8 cellular contexts compared by ENCODE assay signal in genomic region chr5:39073759-39074008, GRCh38. TPM values are rescaled to one million over a fixed set of nuclear protein-coding genes. Genes with fewer than 3 reads are reported as not detected.
A peak's percentile ranks its signal among the peaks of the same experiment; 100 is the strongest.
DNase-seq lines count a peak whose midpoint lies in the region; ATAC-seq and TF ChIP-seq lines count a peak whose summit lies in the region.

No MANE protein-coding gene starts in this region.

- peak overlapping the region; percentile 88 for H3K4me3 ChIP-seq in BE2C (ENCODE audit: low read depth, low read length)

- peaks cover 29% of the 10 kb centered on the region for H3K27me3 ChIP-seq in BE2C

- ATAC-seq in GM19351 (IDR thresholded peaks at IDR 0.05; ENCODE audit: unreplicated experiment): peak; percentile 26
- ATAC-seq in HG03280 (IDR thresholded peaks at IDR 0.05; ENCODE audit: unreplicated experiment): peak; percentile 30
- ATAC-seq in left colon: peak; percentile 61

- H3K36me3 ChIP-seq in BE2C: no peaks in the 10 kb centered on the region

- peak overlapping the region; percentile 93 for H3K27ac ChIP-seq in temporal lobe (ENCODE audit: low read depth, low read length)

- TF ChIP-seq CTCF in BE2C (IDR thresholded peaks at IDR 0.05; ENCODE audit: low read depth, low read length): no peak

- DNase-seq in BE2C (no peak), left colon (peak in 1 of 2 donors; percentile 36), SIG-M5 treated with dmso at 0.1 percent for 504 hours (lab: John Stamatoyannopoulos, UW; ENCODE audit: unreplicated experiment) (no peak), cortex of kidney (lab: John Stamatoyannopoulos, UW) (no peak)
- peak; percentile 1 for DNase-seq in activated naive CD8-positive, alpha-beta T cell treated with anti-CD3 and anti-CD28 coated beads, Interleukin-2, amount 50 U/mL, for 16 hours (ENCODE audit: low read depth, low spot score)

- no peaks in the 10 kb centered on the region for H3K9me3 ChIP-seq in BE2C

- H3K4me1 ChIP-seq in BE2C: no peaks in the 10 kb centered on the region

- intact Hi-C loops in left colon (cut with DNase I, micrococcal nuclease): no loop called here

RNA-seq across cellular contexts. Expression of gene RICTOR, which starts 0.5 kb away (rescaled TPM):
- polyA plus RNA-seq in BE2C (2012; ENCODE audit: insufficient read depth, insufficient read length, low read depth): 4.0 TPM
- total RNA-seq in left colon (10 to 100 TPM; 22.6 to 31.0 TPM), temporal lobe (60.5 TPM)
